In the genomic region with DNA sequence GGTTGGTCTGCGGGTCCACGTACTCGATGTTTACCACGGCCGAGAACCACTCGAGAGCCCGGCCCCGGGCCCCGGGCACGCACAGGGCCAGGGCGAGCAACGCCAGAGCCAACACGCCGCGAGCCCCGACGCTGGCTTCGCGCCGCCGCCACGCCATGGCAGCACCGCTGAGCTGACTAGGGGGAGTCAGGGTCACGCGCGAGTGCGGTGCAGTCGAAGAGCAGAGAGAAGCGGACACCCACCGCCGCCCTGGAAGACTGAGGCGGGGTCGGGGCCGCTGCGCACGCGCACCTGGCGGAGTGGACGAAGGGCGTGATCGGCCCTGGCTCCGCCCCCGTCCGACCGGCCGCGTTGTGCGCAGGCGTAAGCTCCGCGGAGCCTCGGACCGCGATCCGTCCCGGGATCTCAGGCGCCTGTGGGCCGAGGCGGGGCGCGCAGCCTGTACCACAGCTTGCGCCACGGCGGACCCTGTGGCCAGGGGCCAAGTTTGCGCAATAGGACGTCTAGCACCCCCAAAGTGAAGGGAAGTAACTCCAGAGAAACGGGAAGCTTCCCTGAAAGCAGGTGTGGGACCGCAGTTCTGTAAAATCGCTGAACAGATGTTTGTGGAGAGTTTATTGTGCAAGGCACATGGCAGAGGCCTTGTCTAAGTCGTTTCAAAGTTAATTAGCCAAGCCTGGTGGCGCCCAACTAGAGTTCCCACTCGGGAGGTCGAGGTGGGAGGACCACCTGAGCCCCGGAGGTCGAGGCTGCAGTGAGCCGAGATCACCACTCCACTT, we compare ENCODE assay signal across 8 cellular contexts. TPM values are rescaled to one million over a fixed set of nuclear protein-coding genes. Genes with fewer than 3 reads are reported as not detected.
DNase-seq lines count a peak whose midpoint lies in the region; ATAC-seq and TF ChIP-seq lines count a peak whose summit lies in the region.

A gene with protein sequence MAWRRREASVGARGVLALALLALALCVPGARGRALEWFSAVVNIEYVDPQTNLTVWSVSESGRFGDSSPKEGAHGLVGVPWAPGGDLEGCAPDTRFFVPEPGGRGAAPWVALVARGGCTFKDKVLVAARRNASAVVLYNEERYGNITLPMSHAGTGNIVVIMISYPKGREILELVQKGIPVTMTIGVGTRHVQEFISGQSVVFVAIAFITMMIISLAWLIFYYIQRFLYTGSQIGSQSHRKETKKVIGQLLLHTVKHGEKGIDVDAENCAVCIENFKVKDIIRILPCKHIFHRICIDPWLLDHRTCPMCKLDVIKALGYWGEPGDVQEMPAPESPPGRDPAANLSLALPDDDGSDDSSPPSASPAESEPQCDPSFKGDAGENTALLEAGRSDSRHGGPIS (minus strand): TSS at position 270 of the 779 bp plus-strand sequence. CDS start 113 bp downstream, at position 157.

- no peaks in the 10 kb centered on the region for H3K9me3 ChIP-seq in cardiac muscle cell (ENCODE audit: low read depth)

- H3K4me3 Mint-ChIP-seq in type B pancreatic cell: peak within 1 kb of the TSS; percentile 89

- peaks cover 35% of the 10 kb centered on the region for H3K4me1 Mint-ChIP-seq in type B pancreatic cell (ENCODE audit: unreplicated experiment)

- TF ChIP-seq CTCF in GM12875 (IDR thresholded peaks at IDR 0.05; ENCODE audit: borderline replicate concordance, insufficient read depth, low read depth, low read length): 0 out of 2 replicates have a peak, but pooled peaks have one; percentile 6
- TF ChIP-seq CTCF in cardiac muscle cell (IDR thresholded peaks at IDR 0.05; ENCODE audit: low read depth, low read length): no peak
- peak; percentile 32 for TF ChIP-seq CTCF in type B pancreatic cell (conservative IDR thresholded peaks at IDR 0.05)

- peaks cover 31% of the 10 kb centered on the region for H3K4me1 ChIP-seq in cardiac muscle cell (ENCODE audit: low read depth)

- intact Hi-C loops in posterior cingulate gyrus (cut with DNase I): loop anchor here (5.0 kb wide), 1 partner anchor 56 kb away; the partner anchor contains the start of gene CNOT11

- peak within 1 kb of the TSS; percentile 75 for H3K27ac ChIP-seq in cardiac muscle cell

- peak; percentile 32 for DNase-seq in NCI-H1417 treated with DMSO at 0.1 percent for 48 hours (lab: John Stamatoyannopoulos, UW)
- DNase-seq in SW 1271 (lab: John Stamatoyannopoulos, UW): peak; percentile 68 to 81
- peak; percentile 71 for DNase-seq in activated naive CD8-positive, alpha-beta T cell treated with anti-CD3 and anti-CD28 coated beads, Interleukin-2, amount 50 U/mL, for 16 hours (ENCODE audit: low read depth, low spot score)
- peak; percentile 94 to 96 for DNase-seq in cardiac muscle cell (ENCODE audit: low read depth in 1 of 2, low spot score in 1 of 2)
- peak; percentile 85 to 98 (median 89) for DNase-seq in posterior cingulate gyrus
- peak; percentile 97 for DNase-seq in type B pancreatic cell (ENCODE audit: extremely low spot score, unreplicated experiment)

- H3K36me3 ChIP-seq in cardiac muscle cell: no peaks in the 10 kb centered on the region

- peak; percentile 52 for ATAC-seq in HG02763 (IDR thresholded peaks at IDR 0.05; ENCODE audit: unreplicated experiment)

- no peaks in the 10 kb centered on the region for H3K27me3 Mint-ChIP-seq in type B pancreatic cell

- H3K27me3 ChIP-seq in cardiac muscle cell: no peaks in the 10 kb centered on the region

- H3K27ac Mint-ChIP-seq in type B pancreatic cell: peak within 1 kb of the TSS; percentile 83

- no peaks in the 10 kb centered on the region for H3K9me3 Mint-ChIP-seq in type B pancreatic cell

- H3K4me3 ChIP-seq in GM12875 (ENCODE audit: low read depth, low read length) (peak within 1 kb of the TSS; percentile 64), cardiac muscle cell (peak within 1 kb of the TSS; percentile 86)

- peaks cover 11% of the 10 kb centered on the region for H3K36me3 Mint-ChIP-seq in type B pancreatic cell

RNA-seq across cellular contexts. Expression of the gene that starts here (rescaled TPM):
- total RNA-seq in cardiac muscle cell: 34.4 and 69.9 TPM in 2 replicates
- 44.4 and 82.9 TPM in 2 replicates for polyA plus RNA-seq in cardiac muscle cell
- total RNA-seq in type B pancreatic cell (ENCODE audit: low replicate concordance): 47.0 and 57.3 TPM in 2 replicates

Comparison
In these comparisons a context has a peak if more than half of its experiments do, and no peak if none do; other contexts are left out.
1. Peak in every context shown above with its lines: DNase-seq, ATAC-seq, H3K4me3 ChIP-seq and H3K27ac ChIP-seq.
2. DNase-seq: peak in every context shown above with its lines; median percentile 97 in type B pancreatic cell; 95 in cardiac muscle cell; 89 in posterior cingulate gyrus; 74 in SW 1271; 71 in activated naive CD8-positive, alpha-beta T cell treated with anti-CD3 and anti-CD28 coated beads, Interleukin-2, amount 50 U/mL, for 16 hours; 32 in NCI-H1417 treated with DMSO at 0.1 percent for 48 hours.